Comparison of ENCODE assay signal across 11 cellular contexts in genomic region chr19:41869374-41869955, GRCh38. TPM values are rescaled to one million over a fixed set of nuclear protein-coding genes. Genes with fewer than 3 reads are reported as not detected.
A peak's percentile ranks its signal among the peaks of the same experiment; 100 is the strongest.
DNase-seq lines count a peak whose midpoint lies in the region; ATAC-seq and TF ChIP-seq lines count a peak whose summit lies in the region.
"Had no signal": no experiment of that assay in that cellular context is flagged by ENCODE, and none has a peak within 500 bp of the region (broad histone marks: within the 10 kb centered on the region; RNA-seq: fewer than 3 reads in every experiment).

No MANE protein-coding gene starts in this region.

- no peaks in the 10 kb centered on the region for H3K9me2 ChIP-seq in GM23248 (ENCODE audit: insufficient read depth)

- ATAC-seq in activated naive CD8-positive, alpha-beta T cell treated with anti-CD3 and anti-CD28 coated beads, Interleukin-2, amount 50 U/mL, for 24 hours = no peak
- ATAC-seq in GM19023 (IDR thresholded peaks at IDR 0.05; ENCODE audit: unreplicated experiment) (no peak), HG03520 (IDR thresholded peaks at IDR 0.05; ENCODE audit: unreplicated experiment) (no peak)

- H3K27me3 ChIP-seq in AG04450 (ENCODE audit: control insufficient read depth, insufficient read depth, low read length) = no peaks in the 10 kb centered on the region
- no peaks in the 10 kb centered on the region for H3K27me3 ChIP-seq in GM23248 (replicated peaks; ENCODE audit: insufficient read depth)
- H3K27me3 ChIP-seq: sigmoid colon had no signal

- CTCF ChIA-PET in AG04450 (lab: Charles Lee) = no interaction called here

- peaks cover 90% of the 10 kb centered on the region for H3F3A ChIP-seq in GM23248 (ENCODE audit: insufficient read depth)

- POLR2A ChIA-PET in AG04450 (lab: Yijun Ruan, JAX) = interaction anchor here (1.2 to 1.8 kb wide), 3 partner anchors 9 to 14 kb away, joined by 3 to 6 read pairs (median 6); partner anchors contain the start of gene RPS19

- H3K27ac ChIP-seq in AG04450 (ENCODE audit: low read depth, low read length) = peak overlapping the region; percentile 11
- peak overlapping the region; percentile 19; the same call in 1 of the 2 replicates for H3K27ac ChIP-seq in GM23248
- H3K27ac ChIP-seq: sigmoid colon, thoracic aorta had no signal

- no peak overlapping the region for H3K4me3 ChIP-seq in AG04450 (ENCODE audit: low read depth, low read length)
- no peak overlapping the region for H3K4me3 ChIP-seq in GM23248
- H3K4me3 ChIP-seq: sigmoid colon, thoracic aorta had no signal

- no peaks in the 10 kb centered on the region for H3K9me3 Mint-ChIP-seq in activated naive CD8-positive, alpha-beta T cell treated with anti-CD3 and anti-CD28 coated beads, Interleukin-2, amount 50 U/mL, for 24 hours

- H3K4me1 ChIP-seq in GM23248 (ENCODE audit: insufficient read depth) = no peaks in the 10 kb centered on the region

- H3K36me3 ChIP-seq in GM23248 (ENCODE audit: low read depth) = peaks cover 55% of the 10 kb centered on the region

- peaks cover 60% of the 10 kb centered on the region for H3K36me3 Mint-ChIP-seq in activated naive CD8-positive, alpha-beta T cell treated with anti-CD3 and anti-CD28 coated beads, Interleukin-2, amount 50 U/mL, for 24 hours (ENCODE audit: low read depth)

- peak overlapping the region; percentile 38 for H3K4me3 Mint-ChIP-seq in activated naive CD8-positive, alpha-beta T cell treated with anti-CD3 and anti-CD28 coated beads, Interleukin-2, amount 50 U/mL, for 24 hours

- H3K27ac Mint-ChIP-seq in activated naive CD8-positive, alpha-beta T cell treated with anti-CD3 and anti-CD28 coated beads, Interleukin-2, amount 50 U/mL, for 24 hours = peak overlapping the region; percentile 87

- H3K79me2 ChIP-seq in GM23248 (ENCODE audit: insufficient read depth) = peaks cover 43% of the 10 kb centered on the region

- DNase-seq in AG04450 (ENCODE audit: low read depth, low spot score) (no peak), GM23248 (no peak), cerebellum (ENCODE audit: low spot score) (no peak)
- DNase-seq in activated naive CD8-positive, alpha-beta T cell treated with anti-CD3 and anti-CD28 coated beads, Interleukin-2, amount 50 U/mL, for 24 hours = no peak
- DNase-seq: NCI-H526 treated with DMSO at 0.1 percent for 48 hours, sigmoid colon had no signal

- H3K9ac ChIP-seq in GM23248 = peak overlapping the region; percentile 5; the same call in 1 of the 2 replicates

- no peak overlapping the region for H2AFZ ChIP-seq in GM23248

- TF ChIP-seq CTCF in AG04450 (IDR thresholded peaks at IDR 0.05; ENCODE audit: low read depth, low read length) = no peak

- H3K27me3 Mint-ChIP-seq in activated naive CD8-positive, alpha-beta T cell treated with anti-CD3 and anti-CD28 coated beads, Interleukin-2, amount 50 U/mL, for 24 hours = no peaks in the 10 kb centered on the region

- in situ Hi-C loops in GM23248 (cut with MboI) = no loop called here

- H3K9me3 ChIP-seq in AG04450 (ENCODE audit: control insufficient read depth, insufficient read depth, low read length) (no peaks in the 10 kb centered on the region), GM23248 (ENCODE audit: low read depth) (no peaks in the 10 kb centered on the region)
- H3K9me3 ChIP-seq: sigmoid colon, thoracic aorta had no signal

- peaks cover 95% of the 10 kb centered on the region for H3K4me1 Mint-ChIP-seq in activated naive CD8-positive, alpha-beta T cell treated with anti-CD3 and anti-CD28 coated beads, Interleukin-2, amount 50 U/mL, for 24 hours

- peaks cover 13% of the 10 kb centered on the region; the same call in 1 of the 2 replicates for H4K20me1 ChIP-seq in GM23248 (ENCODE audit: insufficient read depth)

- H3K4me2 ChIP-seq in GM23248 (ENCODE audit: unreplicated experiment) = no peak overlapping the region

- WGBS in GM23248 (ENCODE audit: low coverage in 1 of 2, low lambda C conversion rate in 2 of 2, missing lambda C conversion rate in 2 of 2), 2 experiments = 95% methylated on average over 13 of the region's 13 CpGs

RNA-seq across cellular contexts. Expression of gene CD79A, which starts 7.6 kb away (rescaled TPM):
- polyA plus RNA-seq in AG04450 (2011; rRNA removed) (0.20 and 0.36 TPM in 2 replicates), GM23248 (2016; fragmentation: Nextera tagmentation; extraction: Ambion mirVana) (0.49 TPM in 1 of 2 replicates, not detected in the other)
- 0.55 TPM in 1 of 2 replicates, not detected in the other for polyA minus RNA-seq in AG04450 (2011; rRNA and poly(A)+ RNA removed)
- total RNA-seq in GM23248 (2014; rRNA removed; shearing (Covaris generic)) = not detected in 2 replicates
- not detected for total RNA-seq in cerebellum
- total RNA-seq: sigmoid colon, thoracic aorta had no signal

RNA-seq across cellular contexts. Expression of gene RPS19, which starts 9.4 kb away (rescaled TPM):
- 1,320 and 1,738 TPM in 2 replicates for polyA plus RNA-seq in AG04450 (2011; rRNA removed)
- 1,583 and 1,856 TPM in 2 replicates for polyA minus RNA-seq in AG04450 (2011; rRNA and poly(A)+ RNA removed)
- 296 and 881 TPM in 2 replicates for total RNA-seq in GM23248 (2014; rRNA removed; shearing (Covaris generic))
- 2,308 and 2,316 TPM in 2 replicates for polyA plus RNA-seq in GM23248 (2016; fragmentation: Nextera tagmentation; extraction: Ambion mirVana)
- 229 TPM for total RNA-seq in cerebellum

RNA-seq across cellular contexts. Expression of gene ARHGEF1, which starts 13.5 kb away (rescaled TPM):
- polyA plus RNA-seq in AG04450 (2011; rRNA removed) (19.5 and 24.1 TPM in 2 replicates), GM23248 (2016; fragmentation: Nextera tagmentation; extraction: Ambion mirVana) (44.3 and 49.6 TPM in 2 replicates)
- polyA minus RNA-seq in AG04450 (2011; rRNA and poly(A)+ RNA removed) = 14.5 and 20.2 TPM in 2 replicates
- 44.6 and 46.2 TPM in 2 replicates for total RNA-seq in GM23248 (2014; rRNA removed; shearing (Covaris generic))
- total RNA-seq in cerebellum = 11.2 TPM

RNA-seq across cellular contexts. Expression of gene DMRTC2, which starts 24.6 kb away (rescaled TPM):
- polyA plus RNA-seq in AG04450 (2011; rRNA removed) = not detected in 2 replicates
- polyA minus RNA-seq in AG04450 (2011; rRNA and poly(A)+ RNA removed) = not detected in 2 replicates
- total RNA-seq in GM23248 (2014; rRNA removed; shearing (Covaris generic)) = not detected in 2 replicates
- not detected in 2 replicates for polyA plus RNA-seq in GM23248 (2016; fragmentation: Nextera tagmentation; extraction: Ambion mirVana)
- not detected for total RNA-seq in cerebellum
- total RNA-seq: dermis microvascular lymphatic vessel endothelial cell, G401, sigmoid colon, thoracic aorta had no signal
- polyA plus RNA-seq: sigmoid colon had no signal

RNA-seq across cellular contexts. Expression of gene LYPD4, which starts 25.0 kb away (rescaled TPM):
- polyA plus RNA-seq in AG04450 (2011; rRNA removed) (not detected in 2 replicates), GM23248 (2016; fragmentation: Nextera tagmentation; extraction: Ambion mirVana) (not detected in 2 replicates)
- not detected in 2 replicates for polyA minus RNA-seq in AG04450 (2011; rRNA and poly(A)+ RNA removed)
- total RNA-seq in GM23248 (2014; rRNA removed; shearing (Covaris generic)) = not detected in 2 replicates
- not detected for total RNA-seq in cerebellum
- total RNA-seq: dermis microvascular lymphatic vessel endothelial cell, G401, sigmoid colon, thoracic aorta had no signal
